In genomic region chrX:150463566-150463965, GRCh38 we compare ENCODE assay signal across 24 cellular contexts.
"Had no signal": no experiment of that assay in that cellular context is flagged by ENCODE, and none has a peak within 500 bp of the region (broad histone marks: within the 10 kb centered on the region; RNA-seq: fewer than 3 reads in every experiment).

No MANE protein-coding gene starts in this region.

- ATAC-seq: natural killer cell; right cardiac atrium; sciatic nerve; stimulated activated naive B cell treated with anti-CD40 and anti-IgM and Interleukin-4, amounts not matched to agents 10 μg/mL and 1 μg/mL and 100 μg/mL, for 72 hours; stimulated activated naive CD8-positive, alpha-beta T cell treated with anti-CD3 and anti-CD28 coated beads, Interleukin-15, Interleukin-2, amounts not matched to agents 100 U/mL and 50 U/mL, for 24 hours had no signal

- FAIRE-seq: islet of Langerhans, urothelium cell line had no signal

- DNase-seq: hypothalamus; immature natural killer cell; left ventricle myocardium inferior; mesendoderm; naive B cell; natural killer cell; nephron progenitor cell; occipital lobe; ovary; right cardiac atrium; stimulated activated CD4-positive, alpha-beta T cell treated with anti-CD3 and anti-CD28 coated beads, Interleukin-12 subunit alpha, Interleukin-12 subunit beta, amount 100 ng/mL, for 4 hours; stimulated activated CD4-positive, alpha-beta T cell treated with anti-CD3 and anti-CD28 coated beads, Interleukin-15, amount 100 ng/mL, for 24 hours; stimulated activated CD4-positive, alpha-beta T cell treated with anti-CD3 and anti-CD28 coated beads, Interleukin-2, amount 100 ng/mL, for 24 hours; stimulated activated CD4-positive, alpha-beta T cell treated with anti-CD3 and anti-CD28 coated beads, Interleukin-4, amount 100 ng/mL, for 1 hour; stimulated activated naive B cell treated with anti-CD40 and anti-IgM and Interleukin-4, amounts not matched to agents 10 μg/mL and 1 μg/mL and 100 μg/mL, for 72 hours; stimulated activated naive CD8-positive, alpha-beta T cell treated with anti-CD3 and anti-CD28 coated beads, Interleukin-15, Interleukin-2, amounts not matched to agents 100 U/mL and 50 U/mL, for 24 hours; stomach; testis; thyroid gland; transverse colon; upper lobe of left lung had no signal
